8 cellular contexts compared by ENCODE assay signal in the genomic region with DNA sequence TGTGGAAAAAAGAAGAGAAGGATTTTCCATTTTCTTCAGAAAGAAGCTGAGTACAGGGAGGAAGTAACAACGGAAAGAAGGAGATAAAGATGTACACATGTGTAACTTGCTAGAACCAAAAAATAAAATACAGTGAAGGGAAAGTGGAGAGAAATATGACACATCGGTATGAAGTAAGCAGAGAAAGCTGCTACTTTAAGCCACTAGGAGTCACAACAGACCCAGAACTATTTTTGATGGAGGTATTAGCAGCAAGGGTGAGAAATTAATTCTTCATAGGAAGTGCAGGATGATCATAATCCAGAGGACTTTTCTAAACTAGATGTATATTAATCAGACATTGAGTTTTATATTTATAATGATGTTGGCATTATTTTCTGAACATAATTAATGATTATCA.
DNase-seq lines count a peak whose midpoint lies in the region; ATAC-seq and TF ChIP-seq lines count a peak whose summit lies in the region.

No MANE protein-coding gene starts in this region.

- WGBS in smooth muscle cell (ENCODE audit: low lambda C conversion rate), result 40% methylated on average over 2 of the region's 2 CpGs

- no peak overlapping the region for H3K27ac ChIP-seq in dorsolateral prefrontal cortex
- H3K27ac ChIP-seq in smooth muscle cell (ENCODE audit: low read depth), result no peak overlapping the region

- no peaks in the 10 kb centered on the region for H3K36me3 ChIP-seq in smooth muscle cell (ENCODE audit: low read depth)

- CTCF ChIA-PET in AG04449 (lab: Yijun Ruan, JAX), result interaction anchor here (0.8 to 1.9 kb wide), 6 partner anchors 12 to 1055 kb away, joined by 3 to 6 read pairs (median 3); no protein-coding TSS in a partner anchor

- H3K9me3 ChIP-seq in smooth muscle cell (replicated peaks; ENCODE audit: low read depth), result no peaks in the 10 kb centered on the region

- DNase-seq in AG04449 (ENCODE audit: low read depth, low spot score), result no peak
- DNase-seq in NCI-H748 treated with DMSO at 0.1 percent for 48 hours (lab: John Stamatoyannopoulos, UW), result peak; percentile 26
- DNase-seq in dorsolateral prefrontal cortex, result no peak
- no peak for DNase-seq in smooth muscle cell (lab: John Stamatoyannopoulos, UW; ENCODE audit: unreplicated experiment)
- no peak for DNase-seq in middle frontal gyrus (ENCODE audit: extremely low spot score, low spot score)

- no peaks in the 10 kb centered on the region for H4K20me1 ChIP-seq in smooth muscle cell (ENCODE audit: low read depth)

- no peak overlapping the region for H3K4me3 ChIP-seq in AG04449 (ENCODE audit: low read depth, low read length)
- H3K4me3 ChIP-seq in dorsolateral prefrontal cortex, result no peak overlapping the region
- H3K4me3 ChIP-seq in smooth muscle cell, result no peak overlapping the region

- ATAC-seq in GM18498 (IDR thresholded peaks at IDR 0.05; ENCODE audit: unreplicated experiment) (peak; percentile 91), HG02870 (IDR thresholded peaks at IDR 0.05; ENCODE audit: unreplicated experiment) (peak; percentile 86), HG03039 (IDR thresholded peaks at IDR 0.05; ENCODE audit: unreplicated experiment) (no peak)

- H3K4me1 ChIP-seq in smooth muscle cell (ENCODE audit: low read depth), result no peaks in the 10 kb centered on the region

- H2AFZ ChIP-seq in smooth muscle cell (ENCODE audit: low read depth), result no peak overlapping the region

- POLR2A ChIA-PET in AG04449 (lab: Yijun Ruan, JAX), result no interaction called here

- TF ChIP-seq CTCF in AG04449 (IDR thresholded peaks at IDR 0.05; ENCODE audit: insufficient read depth, low read length, missing control alignments) (peak; percentile 28), dorsolateral prefrontal cortex (IDR thresholded peaks at IDR 0.05 in 54 of 56, conservative IDR thresholded peaks at IDR 0.05 in 2 of 56; ENCODE audit: low read depth in 1 of 56, partially characterized antibody in 56 of 56) (peak in 46 of 56 donors; percentile 14 to 63 (median 32)), smooth muscle cell (IDR thresholded peaks at IDR 0.05; ENCODE audit: borderline replicate concordance, insufficient read depth, poor library complexity, severe bottlenecking) (peak; percentile 54)

- no peaks in the 10 kb centered on the region for H3K79me2 ChIP-seq in smooth muscle cell (ENCODE audit: low read depth)

- no peak overlapping the region for H3K9ac ChIP-seq in smooth muscle cell (ENCODE audit: low read depth)

- intact Hi-C loops in dorsolateral prefrontal cortex (cut with DNase I), result no loop called here

- H3K4me2 ChIP-seq in smooth muscle cell, result no peak overlapping the region

- no peaks in the 10 kb centered on the region for H3F3A ChIP-seq in smooth muscle cell (ENCODE audit: low read depth)

- H3K27me3 ChIP-seq in dorsolateral prefrontal cortex (no peaks in the 10 kb centered on the region), smooth muscle cell (ENCODE audit: low read depth) (no peaks in the 10 kb centered on the region)
